In genomic region chr2:207674826-207675225, GRCh38 we compare ENCODE assay signal across 24 cellular contexts.
"Had no signal": no experiment of that assay in that cellular context is flagged by ENCODE, and none has a peak within 500 bp of the region (broad histone marks: within the 10 kb centered on the region; RNA-seq: fewer than 3 reads in every experiment).

No MANE protein-coding gene starts in this region.

- H3K27me3 Mint-ChIP-seq: dendritic cell treated with granulocyte-macrophage colony-stimulating factor and Interleukin-4, amounts not matched to agents 40 ng/mL and 50 ng/mL, for 4 days had no signal

- DNase-seq: activated CD4-positive, alpha-beta T cell treated with anti-CD3 and anti-CD28 coated beads, Interleukin-2, amount 10 ng/mL, durations not matched to agents 24 days and 14 days; activated CD8-positive, alpha-beta memory T cell treated with anti-CD3 and anti-CD28 coated beads, Interleukin-2, amount 50 U/mL, for 4 hours; activated CD8-positive, alpha-beta T cell treated with anti-CD3 and anti-CD28 coated beads, Interleukin-2, amount 10 ng/mL, durations not matched to agents 7 days and 5 days; activated gamma-delta T cell; activated naive CD8-positive, alpha-beta T cell treated with anti-CD3 and anti-CD28 coated beads, Interleukin-2, amount 10 ng/mL, durations not matched to agents 7 days and 5 days; activated T-cell treated with anti-CD3 and anti-CD28 coated beads, Interleukin-2, amount 50 U/mL, for 48 hours; brain microvascular endothelial cell; cerebellar nuclear complex; effector memory CD4-positive, alpha-beta T cell; gastrocnemius medialis; heart left ventricle; naive thymus-derived CD4-positive, alpha-beta T cell; posterior cingulate gyrus; retina; stimulated activated CD4-positive, alpha-beta T cell treated with anti-CD3 and anti-CD28 coated beads, Interleukin-15, amount 100 ng/mL, for 24 hours; stimulated activated CD4-positive, alpha-beta T cell treated with anti-CD3 and anti-CD28 coated beads, Interleukin-4, amount 100 ng/mL, for 1 hour; stimulated activated naive B cell treated with anti-CD40 and anti-IgM and Interleukin-4, amounts not matched to agents 10 μg/mL and 1 μg/mL and 100 μg/mL, for 72 hours; T-helper 17 cell; thyroid gland had no signal

- H3K27me3 ChIP-seq: brain microvascular endothelial cell, neutrophil, thyroid gland had no signal

- H3K27ac ChIP-seq: brain microvascular endothelial cell, epithelial cell of prostate, gastrocnemius medialis, heart left ventricle, neutrophil, skin epidermis, thyroid gland had no signal

- H3K4me1 ChIP-seq: gastrocnemius medialis had no signal

- H3K4me1 Mint-ChIP-seq: activated CD4-positive, alpha-beta T cell treated with anti-CD3 and anti-CD28 coated beads, Interleukin-2, amount 10 ng/mL, durations not matched to agents 24 days and 14 days; activated naive CD8-positive, alpha-beta T cell treated with anti-CD3 and anti-CD28 coated beads, Interleukin-2, amount 10 ng/mL, durations not matched to agents 7 days and 5 days; naive thymus-derived CD4-positive, alpha-beta T cell; T-helper 17 cell had no signal

- H3K36me3 Mint-ChIP-seq: activated naive CD8-positive, alpha-beta T cell treated with anti-CD3 and anti-CD28 coated beads, Interleukin-2, amount 10 ng/mL, durations not matched to agents 7 days and 5 days had no signal

- H3K9me3 Mint-ChIP-seq: activated CD4-positive, alpha-beta T cell treated with anti-CD3 and anti-CD28 coated beads, Interleukin-2, amount 10 ng/mL, durations not matched to agents 24 days and 14 days; activated naive CD8-positive, alpha-beta T cell treated with anti-CD3 and anti-CD28 coated beads, Interleukin-2, amount 10 ng/mL, durations not matched to agents 7 days and 5 days; dendritic cell treated with granulocyte-macrophage colony-stimulating factor and Interleukin-4, amounts not matched to agents 40 ng/mL and 50 ng/mL, for 4 days; naive thymus-derived CD4-positive, alpha-beta T cell; stimulated activated naive B cell treated with anti-CD40 and anti-IgM and Interleukin-4, amounts not matched to agents 10 μg/mL and 1 μg/mL and 100 μg/mL, for 72 hours had no signal

- H3K9me3 ChIP-seq: gastrocnemius medialis, heart left ventricle, neutrophil, thyroid gland had no signal

- ATAC-seq: activated CD8-positive, alpha-beta T cell treated with anti-CD3 and anti-CD28 coated beads, Interleukin-2, amount 10 ng/mL, durations not matched to agents 7 days and 5 days; gastrocnemius medialis; heart left ventricle; left lobe of liver; naive thymus-derived CD4-positive, alpha-beta T cell; stimulated activated naive B cell treated with anti-CD40 and anti-IgM and Interleukin-4, amounts not matched to agents 10 μg/mL and 1 μg/mL and 100 μg/mL, for 72 hours; T-helper 17 cell had no signal

- H3K4me3 ChIP-seq: gastrocnemius medialis, heart left ventricle, skin epidermis, thyroid gland had no signal

- H3K27ac Mint-ChIP-seq: activated CD4-positive, alpha-beta T cell treated with anti-CD3 and anti-CD28 coated beads, Interleukin-2, amount 10 ng/mL, durations not matched to agents 24 days and 14 days; activated CD8-positive, alpha-beta T cell treated with anti-CD3 and anti-CD28 coated beads, Interleukin-2, amount 10 ng/mL, durations not matched to agents 7 days and 5 days; activated naive CD8-positive, alpha-beta T cell treated with anti-CD3 and anti-CD28 coated beads, Interleukin-2, amount 10 ng/mL, durations not matched to agents 7 days and 5 days; dendritic cell treated with granulocyte-macrophage colony-stimulating factor and Interleukin-4, amounts not matched to agents 40 ng/mL and 50 ng/mL, for 4 days; naive thymus-derived CD4-positive, alpha-beta T cell; stimulated activated naive B cell treated with anti-CD40 and anti-IgM and Interleukin-4, amounts not matched to agents 10 μg/mL and 1 μg/mL and 100 μg/mL, for 72 hours; T-helper 17 cell had no signal

- H3K4me3 Mint-ChIP-seq: activated CD4-positive, alpha-beta T cell treated with anti-CD3 and anti-CD28 coated beads, Interleukin-2, amount 10 ng/mL, durations not matched to agents 24 days and 14 days; activated CD8-positive, alpha-beta T cell treated with anti-CD3 and anti-CD28 coated beads, Interleukin-2, amount 10 ng/mL, durations not matched to agents 7 days and 5 days; activated naive CD8-positive, alpha-beta T cell treated with anti-CD3 and anti-CD28 coated beads, Interleukin-2, amount 10 ng/mL, durations not matched to agents 7 days and 5 days; dendritic cell treated with granulocyte-macrophage colony-stimulating factor and Interleukin-4, amounts not matched to agents 40 ng/mL and 50 ng/mL, for 4 days; naive thymus-derived CD4-positive, alpha-beta T cell; stimulated activated naive B cell treated with anti-CD40 and anti-IgM and Interleukin-4, amounts not matched to agents 10 μg/mL and 1 μg/mL and 100 μg/mL, for 72 hours; T-helper 17 cell had no signal

- H3K36me3 ChIP-seq: brain microvascular endothelial cell, gastrocnemius medialis, heart left ventricle, neutrophil, thyroid gland had no signal
